In the genomic region with DNA sequence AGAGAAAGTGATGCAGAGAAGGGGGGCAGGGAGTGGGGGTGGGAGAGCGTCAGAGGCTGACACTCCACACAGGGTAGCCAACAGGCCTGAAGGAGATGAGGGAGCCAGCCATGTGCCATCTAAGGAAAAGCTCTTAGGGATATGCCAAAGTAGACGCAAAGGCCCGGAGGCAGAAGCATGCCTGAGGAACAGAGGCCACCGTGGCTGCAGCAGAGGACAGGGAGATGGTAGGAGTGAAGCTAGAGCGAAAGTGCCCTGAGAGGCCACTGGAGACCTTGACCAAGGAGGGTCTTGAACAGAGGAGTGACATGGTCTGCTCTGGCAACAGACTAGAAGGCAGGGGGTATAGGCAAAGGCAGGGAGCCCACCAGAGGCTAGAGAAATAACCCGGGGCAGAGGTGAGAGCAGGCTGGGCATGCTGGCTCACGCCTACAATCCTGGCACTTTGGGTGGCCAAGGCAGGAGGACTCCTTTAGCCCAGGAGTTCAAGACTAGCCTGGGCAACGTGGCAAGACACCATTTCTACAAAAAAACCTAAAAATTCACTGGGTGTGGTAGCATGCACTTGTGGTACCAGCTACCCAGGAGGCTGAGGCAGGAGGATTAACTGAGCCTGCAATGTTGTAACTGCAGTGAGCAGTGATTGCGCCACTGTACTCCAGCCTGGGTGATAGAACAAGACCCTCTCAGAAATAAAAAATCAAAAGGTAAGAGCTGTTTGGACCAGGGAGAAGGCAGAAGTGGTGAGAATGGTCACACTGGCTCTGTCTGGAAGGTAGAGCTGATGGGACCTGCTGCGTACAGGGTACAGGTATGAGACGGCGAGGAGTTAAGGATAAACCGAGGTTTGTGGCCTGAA, we compare ENCODE assay signal across 24 cellular contexts. TPM values are rescaled to one million over a fixed set of nuclear protein-coding genes. Genes with fewer than 3 reads are reported as not detected.
DNase-seq lines count a peak whose midpoint lies in the region; ATAC-seq and TF ChIP-seq lines count a peak whose summit lies in the region.
"Had no signal": no experiment of that assay in that cellular context is flagged by ENCODE, and none has a peak within 500 bp of the region (broad histone marks: within the 10 kb centered on the region; RNA-seq: fewer than 3 reads in every experiment).

No MANE protein-coding gene starts in this region.

- H3K4me2 ChIP-seq in GM23248 (ENCODE audit: unreplicated experiment), result no peak overlapping the region
- no peak overlapping the region for H3K4me2 ChIP-seq in smooth muscle cell
- H3K4me2 ChIP-seq: KMS-11 had no signal

- H3K4me3 Mint-ChIP-seq in endodermal cell (no peak overlapping the region), nephron progenitor cell (no peak overlapping the region)
- H3K4me3 Mint-ChIP-seq: activated naive CD4-positive, alpha-beta T cell treated with anti-CD3 and anti-CD28 coated beads for 36 hours; stimulated activated naive B cell treated with anti-CD40 and anti-IgM and Interleukin-4, amounts not matched to agents 10 μg/mL and 1 μg/mL and 100 μg/mL, for 72 hours had no signal

- H3K4me1 Mint-ChIP-seq in endodermal cell, result peaks cover 44% of the 10 kb centered on the region
- H3K4me1 Mint-ChIP-seq in nephron progenitor cell, result peaks cover 57% of the 10 kb centered on the region

- in situ Hi-C loops in GM23248 (cut with MboI), result loop anchor here (10.0 kb wide), 1 partner anchor 219 kb away; no protein-coding TSS in a partner anchor

- CTCF ChIA-PET in RWPE1 (lab: Yijun Ruan, JAX), result interaction anchor here (0.7 kb wide), 1 partner anchor 25 kb away, joined by 4 read pairs; no protein-coding TSS in a partner anchor

- DNase-seq in GM23248 (no peak), RWPE1 (ENCODE audit: low spot score) (no peak), endodermal cell (no peak), smooth muscle cell (lab: John Stamatoyannopoulos, UW; ENCODE audit: unreplicated experiment) (no peak), nephron progenitor cell (no peak)
- DNase-seq in activated naive CD4-positive, alpha-beta T cell treated with anti-CD3 and anti-CD28 coated beads, Interleukin-2, amount 50 U/mL, for 16 hours, result no peak
- no peak for DNase-seq in effector CD8-positive, alpha-beta T cell (lab: John Stamatoyannopoulos, UW)
- DNase-seq: activated CD4-positive, alpha-beta T cell treated with anti-CD3 and anti-CD28 coated beads, Interleukin-2, amount 50 U/mL, for 48 hours; activated naive CD4-positive, alpha-beta T cell treated with anti-CD3 and anti-CD28 coated beads for 36 hours; activated T-cell treated with anti-CD3 and anti-CD28 coated beads for 4 hours; aorta; DMS79; NCI-H1092; NCI-H2029; NCI-H345; nucleus accumbens; stimulated activated naive B cell treated with anti-CD40 and anti-IgM and Interleukin-4, amounts not matched to agents 10 μg/mL and 1 μg/mL and 100 μg/mL, for 72 hours; T-helper 2 cell; WERI-Rb-1 had no signal

- H3K27ac Mint-ChIP-seq in endodermal cell (peak overlapping the region; percentile 61), nephron progenitor cell (no peak overlapping the region)
- H3K27ac Mint-ChIP-seq: activated naive CD4-positive, alpha-beta T cell treated with anti-CD3 and anti-CD28 coated beads for 36 hours; stimulated activated naive B cell treated with anti-CD40 and anti-IgM and Interleukin-4, amounts not matched to agents 10 μg/mL and 1 μg/mL and 100 μg/mL, for 72 hours had no signal

- no peak overlapping the region for H2AFZ ChIP-seq in GM23248
- H2AFZ ChIP-seq in smooth muscle cell (ENCODE audit: low read depth), result no peak overlapping the region

- H3K9me2 ChIP-seq in GM23248 (ENCODE audit: insufficient read depth), result no peaks in the 10 kb centered on the region

- no peak overlapping the region for H3K4me3 ChIP-seq in GM23248
- no peak overlapping the region for H3K4me3 ChIP-seq in endodermal cell (ENCODE audit: low read length)
- H3K4me3 ChIP-seq in smooth muscle cell, result no peak overlapping the region
- H3K4me3 ChIP-seq: SJSA1 had no signal

- H3K36me3 ChIP-seq in GM23248 (ENCODE audit: low read depth) (peaks cover 21% of the 10 kb centered on the region; the same call in 1 of the 2 replicates), endodermal cell (ENCODE audit: control insufficient read depth, insufficient read depth, low read length) (peaks cover 70% of the 10 kb centered on the region), smooth muscle cell (ENCODE audit: low read depth) (peaks cover 4% of the 10 kb centered on the region)
- H3K36me3 ChIP-seq: WERI-Rb-1 had no signal

- peak overlapping the region; percentile 51 for H3K27ac ChIP-seq in GM23248
- H3K27ac ChIP-seq in RWPE1, result peak overlapping the region; percentile 31
- H3K27ac ChIP-seq in endodermal cell (ENCODE audit: low read depth, low read length), result no peak overlapping the region
- peak overlapping the region; percentile 80 for H3K27ac ChIP-seq in smooth muscle cell (ENCODE audit: low read depth)
- H3K27ac ChIP-seq: KMS-11, SJSA1, WERI-Rb-1 had no signal

- H3K27me3 ChIP-seq in GM23248 (replicated peaks; ENCODE audit: insufficient read depth) (no peaks in the 10 kb centered on the region), endodermal cell (ENCODE audit: control insufficient read depth, insufficient read depth, low read length, poor library complexity, severe bottlenecking) (no peaks in the 10 kb centered on the region), smooth muscle cell (ENCODE audit: low read depth) (no peaks in the 10 kb centered on the region)
- H3K27me3 ChIP-seq: SJSA1 had no signal

- H3K4me1 ChIP-seq in GM23248 (ENCODE audit: insufficient read depth) (peaks cover 62% of the 10 kb centered on the region), endodermal cell (ENCODE audit: control insufficient read depth, insufficient read depth, low read length) (peaks cover 28% of the 10 kb centered on the region), smooth muscle cell (ENCODE audit: low read depth) (peaks cover 10% of the 10 kb centered on the region)

- no peak for TF ChIP-seq CTCF in RWPE1 (conservative IDR thresholded peaks at IDR 0.05; ENCODE audit: low read depth)
- TF ChIP-seq CTCF in endodermal cell (conservative IDR thresholded peaks at IDR 0.05), result no peak
- TF ChIP-seq CTCF in smooth muscle cell (IDR thresholded peaks at IDR 0.05; ENCODE audit: borderline replicate concordance, insufficient read depth, poor library complexity, severe bottlenecking), result no peak
- TF ChIP-seq CTCF in nephron progenitor cell (IDR thresholded peaks at IDR 0.05), result no peak

- H4K20me1 ChIP-seq in GM23248 (ENCODE audit: insufficient read depth), result peaks cover 75% of the 10 kb centered on the region; the same call in 1 of the 2 replicates
- H4K20me1 ChIP-seq in smooth muscle cell (ENCODE audit: low read depth), result peaks cover 100% of the 10 kb centered on the region

- H3F3A ChIP-seq in GM23248 (ENCODE audit: insufficient read depth) (peaks cover 60% of the 10 kb centered on the region), smooth muscle cell (ENCODE audit: low read depth) (peaks cover 17% of the 10 kb centered on the region)

- H3K9ac ChIP-seq in GM23248, result peak overlapping the region; percentile 25
- no peak overlapping the region for H3K9ac ChIP-seq in endodermal cell (ENCODE audit: extremely low read depth, low read length, poor library complexity, severe bottlenecking)
- no peak overlapping the region for H3K9ac ChIP-seq in smooth muscle cell (ENCODE audit: low read depth)
- H3K9ac ChIP-seq: KMS-11 had no signal

- peaks cover 52% of the 10 kb centered on the region for H3K36me3 Mint-ChIP-seq in endodermal cell (ENCODE audit: low read depth)
- H3K36me3 Mint-ChIP-seq in nephron progenitor cell (ENCODE audit: low read depth), result peaks cover 64% of the 10 kb centered on the region

- POLR2A ChIA-PET in RWPE1 (lab: Yijun Ruan, JAX; ENCODE audit: low non-redundant PET), result no interaction called here

- ATAC-seq in GM21737 (IDR thresholded peaks at IDR 0.05; ENCODE audit: unreplicated experiment), result no peak
- ATAC-seq: stimulated activated naive B cell treated with anti-CD40 and anti-IgM and Interleukin-4, amounts not matched to agents 10 μg/mL and 1 μg/mL and 100 μg/mL, for 72 hours had no signal

- H3K79me2 ChIP-seq in GM23248 (ENCODE audit: insufficient read depth) (peaks cover 100% of the 10 kb centered on the region), smooth muscle cell (ENCODE audit: low read depth) (peaks cover 100% of the 10 kb centered on the region)

- H3K9me3 Mint-ChIP-seq in endodermal cell (no peaks in the 10 kb centered on the region), nephron progenitor cell (no peaks in the 10 kb centered on the region)
- H3K9me3 Mint-ChIP-seq: activated naive CD4-positive, alpha-beta T cell treated with anti-CD3 and anti-CD28 coated beads for 36 hours; stimulated activated naive B cell treated with anti-CD40 and anti-IgM and Interleukin-4, amounts not matched to agents 10 μg/mL and 1 μg/mL and 100 μg/mL, for 72 hours had no signal

- H3K9me3 ChIP-seq in GM23248 (ENCODE audit: low read depth) (no peaks in the 10 kb centered on the region), endodermal cell (ENCODE audit: control insufficient read depth, low read length) (no peaks in the 10 kb centered on the region), smooth muscle cell (replicated peaks; ENCODE audit: low read depth) (no peaks in the 10 kb centered on the region)
- H3K9me3 ChIP-seq: SJSA1 had no signal

- WGBS in GM23248 (ENCODE audit: low coverage in 1 of 2, low lambda C conversion rate in 2 of 2, missing lambda C conversion rate in 2 of 2), 2 experiments, result 72 to 79% methylated on average over 13 of the region's 13 CpGs
- WGBS in endodermal cell (ENCODE audit: insufficient coverage in 1 of 2, insufficient read length in 1 of 2), 2 experiments, result 90 to 94% methylated on average over 13 of the region's 13 CpGs
- 96% methylated on average over 13 of the region's 13 CpGs for WGBS in smooth muscle cell (ENCODE audit: low lambda C conversion rate)

- H3K27me3 Mint-ChIP-seq in endodermal cell (ENCODE audit: insufficient read depth), result no peaks in the 10 kb centered on the region
- H3K27me3 Mint-ChIP-seq in nephron progenitor cell (ENCODE audit: low read depth, poor library complexity), result no peaks in the 10 kb centered on the region
- H3K27me3 Mint-ChIP-seq: stimulated activated naive B cell treated with anti-CD40 and anti-IgM and Interleukin-4, amounts not matched to agents 10 μg/mL and 1 μg/mL and 100 μg/mL, for 72 hours had no signal

RNA-seq across cellular contexts. Expression of gene RRBP1, which starts 6.3 kb away (rescaled TPM):
- total RNA-seq in GM23248 (2014; rRNA removed; shearing (Covaris generic)), result 182 and 231 TPM in 2 replicates
- polyA plus RNA-seq in GM23248 (2016; fragmentation: Nextera tagmentation; extraction: Ambion mirVana), result 127 and 131 TPM in 2 replicates
- 100 to 1,000 TPM; 191 to 212 TPM for total RNA-seq in endodermal cell
- 54.2 TPM for polyA plus RNA-seq in endodermal cell (2013, experiment 1 of 2)
- 58.4 TPM for polyA plus RNA-seq in endodermal cell (2013, experiment 2 of 2)
- 142 and 180 TPM in 2 replicates for total RNA-seq in smooth muscle cell
- 224 and 226 TPM in 2 replicates for polyA plus RNA-seq in smooth muscle cell

RNA-seq across cellular contexts. Expression of gene BANF2, which starts 24.0 kb away (rescaled TPM):
- not detected in 2 replicates for total RNA-seq in GM23248 (2014; rRNA removed; shearing (Covaris generic))
- polyA plus RNA-seq in GM23248 (2016; fragmentation: Nextera tagmentation; extraction: Ambion mirVana), result not detected in 2 replicates
- not detected for total RNA-seq in endodermal cell
- not detected for polyA plus RNA-seq in endodermal cell (2013, experiment 1 of 2)
- not detected for polyA plus RNA-seq in endodermal cell (2013, experiment 2 of 2)
- not detected in 2 replicates for total RNA-seq in smooth muscle cell
- not detected in 2 replicates for polyA plus RNA-seq in smooth muscle cell
- total RNA-seq: activated naive CD4-positive, alpha-beta T cell treated with anti-CD3 and anti-CD28 coated beads for 36 hours; aorta; HT-29; liver; SJSA1 had no signal
- polyA plus RNA-seq: aorta, liver had no signal
